In genomic region chr5:172095368-172095960, GRCh38 we compare ENCODE assay signal across 20 cellular contexts.
DNase-seq lines count a peak whose midpoint lies in the region; ATAC-seq and TF ChIP-seq lines count a peak whose summit lies in the region.
"Had no signal": no experiment of that assay in that cellular context is flagged by ENCODE, and none has a peak within 500 bp of the region (broad histone marks: within the 10 kb centered on the region; RNA-seq: fewer than 3 reads in every experiment).

No MANE protein-coding gene starts in this region.

- in situ Hi-C loops in GM13977 (cut with MboI; ENCODE audit: low pct_unique_long_range_greater_than_20kb, low sequenced_read_pairs, unreplicated experiment), result no loop called here

- 89 to 90% methylated on average over 10 to 11 of the region's 11 CpGs for WGBS in upper lobe of left lung, 2 donors

- no peaks in the 10 kb centered on the region for H3K9me3 ChIP-seq in upper lobe of left lung
- H3K9me3 ChIP-seq: prostate gland, SJCRH30, tibial artery had no signal

- peaks cover 4 to 51% (median 36%) of the 10 kb centered on the region in 4 donors for H3K36me3 ChIP-seq in upper lobe of left lung
- H3K36me3 ChIP-seq: prostate gland, SJCRH30 had no signal

- TF ChIP-seq POLR2A in upper lobe of left lung (IDR thresholded peaks at IDR 0.05), result no peak

- no peaks in the 10 kb centered on the region for H3K9me3 Mint-ChIP-seq in activated naive CD8-positive, alpha-beta T cell treated with anti-CD3 and anti-CD28 coated beads for 36 hours
- peaks cover 2% of the 10 kb centered on the region for H3K9me3 Mint-ChIP-seq in glutamatergic neuron (ENCODE audit: unreplicated experiment)
- no peaks in the 10 kb centered on the region for H3K9me3 Mint-ChIP-seq in stimulated activated effector memory CD8-positive, alpha-beta T cell treated with anti-CD3 and anti-CD28 coated beads, Interleukin-12 subunit alpha, Interleukin-12 subunit beta, amount 100 ng/mL, for 72 hours
- H3K9me3 Mint-ChIP-seq: activated CD4-positive, alpha-beta memory T cell treated with anti-CD3 and anti-CD28 coated beads for 36 hours; CD8-positive, alpha-beta T cell had no signal

- H3K4me1 Mint-ChIP-seq in activated naive CD8-positive, alpha-beta T cell treated with anti-CD3 and anti-CD28 coated beads for 36 hours, result no peaks in the 10 kb centered on the region
- peaks cover 20% of the 10 kb centered on the region for H3K4me1 Mint-ChIP-seq in glutamatergic neuron (ENCODE audit: low read depth, unreplicated experiment)
- H3K4me1 Mint-ChIP-seq in stimulated activated effector memory CD8-positive, alpha-beta T cell treated with anti-CD3 and anti-CD28 coated beads, Interleukin-12 subunit alpha, Interleukin-12 subunit beta, amount 100 ng/mL, for 72 hours, result peaks cover 26% of the 10 kb centered on the region

- peaks cover 14% of the 10 kb centered on the region for H3K36me3 Mint-ChIP-seq in activated naive CD8-positive, alpha-beta T cell treated with anti-CD3 and anti-CD28 coated beads for 36 hours
- H3K36me3 Mint-ChIP-seq in glutamatergic neuron (ENCODE audit: unreplicated experiment), result peaks cover 6% of the 10 kb centered on the region
- peaks cover 100% of the 10 kb centered on the region for H3K36me3 Mint-ChIP-seq in stimulated activated effector memory CD8-positive, alpha-beta T cell treated with anti-CD3 and anti-CD28 coated beads, Interleukin-12 subunit alpha, Interleukin-12 subunit beta, amount 100 ng/mL, for 72 hours

- DNase-seq in left ventricle myocardium superior (no peak), Right ventricle myocardium inferior (ENCODE audit: missing footprints) (no peak), glutamatergic neuron (no peak), upper lobe of left lung (no peak), RKO (ENCODE audit: low spot score) (no peak), GM13977 (ENCODE audit: low spot score) (no peak)
- no peak for DNase-seq in activated naive CD8-positive, alpha-beta T cell treated with anti-CD3 and anti-CD28 coated beads for 36 hours
- DNase-seq in stimulated activated effector memory CD8-positive, alpha-beta T cell treated with anti-CD3 and anti-CD28 coated beads, Interleukin-12 subunit alpha, Interleukin-12 subunit beta, amount 100 ng/mL, for 72 hours (ENCODE audit: low spot score in 2 of 2), result no peak
- DNase-seq: activated CD4-positive, alpha-beta memory T cell treated with anti-CD3 and anti-CD28 coated beads for 36 hours; CD8-positive, alpha-beta T cell; effector CD8-positive, alpha-beta T cell; KG1; NCI-H1694 treated with DMSO at 0.1 percent for 48 hours; NCI-H748 treated with DMSO at 0.1 percent for 48 hours; OCI-M1; SJCRH30; stimulated activated naive CD8-positive, alpha-beta T cell treated with anti-CD3 and anti-CD28 coated beads, Interleukin-15, Interleukin-2, amounts not matched to agents 100 U/mL and 50 U/mL, for 24 hours had no signal

- intact Hi-C loops in left ventricle myocardium superior (cut with micrococcal nuclease) (no loop called here), Right ventricle myocardium inferior (cut with DNase I) (no loop called here)

- no peak overlapping the region for H3K4me3 Mint-ChIP-seq in activated naive CD8-positive, alpha-beta T cell treated with anti-CD3 and anti-CD28 coated beads for 36 hours
- no peak overlapping the region for H3K4me3 Mint-ChIP-seq in glutamatergic neuron (ENCODE audit: unreplicated experiment)
- no peak overlapping the region for H3K4me3 Mint-ChIP-seq in stimulated activated effector memory CD8-positive, alpha-beta T cell treated with anti-CD3 and anti-CD28 coated beads, Interleukin-12 subunit alpha, Interleukin-12 subunit beta, amount 100 ng/mL, for 72 hours
- H3K4me3 Mint-ChIP-seq: activated CD4-positive, alpha-beta memory T cell treated with anti-CD3 and anti-CD28 coated beads for 36 hours; CD8-positive, alpha-beta T cell had no signal

- no peaks in the 10 kb centered on the region for H3K27me3 Mint-ChIP-seq in activated naive CD8-positive, alpha-beta T cell treated with anti-CD3 and anti-CD28 coated beads for 36 hours
- H3K27me3 Mint-ChIP-seq in glutamatergic neuron (ENCODE audit: unreplicated experiment), result peaks cover 11% of the 10 kb centered on the region
- H3K27me3 Mint-ChIP-seq: activated CD4-positive, alpha-beta memory T cell treated with anti-CD3 and anti-CD28 coated beads for 36 hours had no signal

- ATAC-seq in left ventricle myocardium superior, result peak; percentile 15
- no peak for ATAC-seq in Right ventricle myocardium inferior
- no peak for ATAC-seq in stimulated activated effector memory CD8-positive, alpha-beta T cell treated with anti-CD3 and anti-CD28 coated beads, Interleukin-12 subunit alpha, Interleukin-12 subunit beta, amount 100 ng/mL, for 72 hours
- ATAC-seq in upper lobe of left lung (ENCODE audit: low FRiP score in 2 of 2), result no peak
- ATAC-seq: CD8-positive, alpha-beta T cell; stimulated activated naive CD8-positive, alpha-beta T cell treated with anti-CD3 and anti-CD28 coated beads, Interleukin-15, Interleukin-2, amounts not matched to agents 100 U/mL and 50 U/mL, for 24 hours had no signal

- peak overlapping the region; percentile 44 for H3K27ac Mint-ChIP-seq in activated naive CD8-positive, alpha-beta T cell treated with anti-CD3 and anti-CD28 coated beads for 36 hours
- no peak overlapping the region for H3K27ac Mint-ChIP-seq in glutamatergic neuron (ENCODE audit: unreplicated experiment)
- peak overlapping the region; percentile 60 for H3K27ac Mint-ChIP-seq in stimulated activated effector memory CD8-positive, alpha-beta T cell treated with anti-CD3 and anti-CD28 coated beads, Interleukin-12 subunit alpha, Interleukin-12 subunit beta, amount 100 ng/mL, for 72 hours
- H3K27ac Mint-ChIP-seq: activated CD4-positive, alpha-beta memory T cell treated with anti-CD3 and anti-CD28 coated beads for 36 hours had no signal

- no peak for TF ChIP-seq EP300 in upper lobe of left lung (IDR thresholded peaks at IDR 0.05)

- no peaks in the 10 kb centered on the region for H3K27me3 ChIP-seq in upper lobe of left lung
- H3K27me3 ChIP-seq: SJCRH30, tibial artery had no signal

- TF ChIP-seq CTCF in glutamatergic neuron (IDR thresholded peaks at IDR 0.05; ENCODE audit: partially characterized antibody, unreplicated experiment), result peak; percentile 19
- TF ChIP-seq CTCF in upper lobe of left lung (IDR thresholded peaks at IDR 0.05), result no peak
- no peak for TF ChIP-seq CTCF in GM13977 (IDR thresholded peaks at IDR 0.05; ENCODE audit: extremely low read depth, insufficient read depth, missing control alignments)

- no peak overlapping the region for H3K4me3 ChIP-seq in upper lobe of left lung
- H3K4me3 ChIP-seq: prostate gland, SJCRH30, skin epidermis, tibial artery had no signal

- no peak overlapping the region for H3K27ac ChIP-seq in upper lobe of left lung
- H3K27ac ChIP-seq: prostate gland, SJCRH30, skin epidermis, tibial artery had no signal

- peaks cover 0 to 4% (median 0%) of the 10 kb centered on the region in 4 donors for H3K4me1 ChIP-seq in upper lobe of left lung
- H3K4me1 ChIP-seq: prostate gland, SJCRH30 had no signal
